In the genomic region with DNA sequence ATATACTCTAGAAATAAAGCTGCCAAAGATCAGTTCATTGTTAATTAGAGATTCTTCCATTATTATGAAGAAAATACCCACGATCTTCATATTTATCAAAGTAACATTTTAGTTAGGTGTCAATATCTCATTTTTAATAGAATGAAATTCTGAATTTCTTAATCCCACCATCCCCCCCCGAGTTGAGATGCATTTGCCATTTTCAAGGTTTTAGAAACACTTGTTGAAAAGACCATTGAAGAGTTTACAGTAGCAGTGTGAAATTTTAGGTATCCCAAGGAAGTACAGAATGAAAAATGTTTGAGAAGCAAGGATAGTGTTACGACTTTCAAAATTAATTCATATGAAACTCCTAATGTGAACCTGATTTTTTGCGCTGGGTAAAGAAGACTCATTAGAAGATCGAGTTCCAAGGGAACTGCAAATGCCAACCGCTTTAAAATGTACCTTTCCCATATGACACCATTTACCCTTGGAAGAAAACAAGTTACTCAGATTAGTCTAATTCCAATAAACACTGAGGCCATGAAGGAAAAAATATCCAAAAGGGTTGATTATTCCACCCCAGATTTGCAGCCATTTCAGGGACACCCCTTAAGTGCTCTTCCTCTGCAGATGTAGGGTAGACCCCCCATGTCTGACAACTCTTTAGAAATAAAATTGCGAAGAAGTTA, we compare ENCODE assay signal across 10 cellular contexts. TPM values are rescaled to one million over a fixed set of nuclear protein-coding genes. Genes with fewer than 3 reads are reported as not detected.
DNase-seq lines count a peak whose midpoint lies in the region; ATAC-seq and TF ChIP-seq lines count a peak whose summit lies in the region.
"Had no signal": no experiment of that assay in that cellular context is flagged by ENCODE, and none has a peak within 500 bp of the region (broad histone marks: within the 10 kb centered on the region; RNA-seq: fewer than 3 reads in every experiment).

No MANE protein-coding gene starts in this region.

- H3K9me3 Mint-ChIP-seq in CD8-positive, alpha-beta memory T cell = no peaks in the 10 kb centered on the region
- H3K9me3 Mint-ChIP-seq in activated naive CD8-positive, alpha-beta T cell treated with anti-CD3 and anti-CD28 coated beads, Interleukin-2, amount 50 U/mL, for 24 hours = no peaks in the 10 kb centered on the region
- no peaks in the 10 kb centered on the region for H3K9me3 Mint-ChIP-seq in neural progenitor cell

- H3K36me3 ChIP-seq in CD8-positive, alpha-beta memory T cell (ENCODE audit: insufficient read depth, low read length) = no peaks in the 10 kb centered on the region
- H3K36me3 ChIP-seq in HUES64 (ENCODE audit: insufficient read depth, low read length) (no peaks in the 10 kb centered on the region), neural progenitor cell (no peaks in the 10 kb centered on the region)

- TF ChIP-seq CTCF in neural progenitor cell (IDR thresholded peaks at IDR 0.05) = no peak

- CTCF ChIA-PET in CD8-positive, alpha-beta memory T cell (lab: Charles Lee) = interaction anchor here (1.0 to 2.9 kb wide), 8 partner anchors 51 to 133 kb away, joined by 4 to 9 read pairs (median 5); partner anchors contain the start of gene MIEN1

- no peak for DNase-seq in CD8-positive, alpha-beta memory T cell
- DNase-seq in activated naive CD8-positive, alpha-beta T cell treated with anti-CD3 and anti-CD28 coated beads, Interleukin-2, amount 50 U/mL, for 24 hours = no peak
- no peak for DNase-seq in neural progenitor cell (ENCODE audit: low spot score)
- DNase-seq in cerebellar nuclear complex (lab: John Stamatoyannopoulos, UW) = no peak
- no peak for DNase-seq in iPS-NIHi7 (ENCODE audit: extremely low spot score)
- DNase-seq in NCI-H2107 treated with DMSO at 0.1 percent for 48 hours (lab: John Stamatoyannopoulos, UW; ENCODE audit: unreplicated experiment) = no peak
- DNase-seq in epidermal melanocyte (ENCODE audit: insufficient read length, low spot score) = no peak

- H4K20me1 ChIP-seq in neural progenitor cell (ENCODE audit: low read depth) = peaks cover 9% of the 10 kb centered on the region

- H3K9ac ChIP-seq in HUES64 (ENCODE audit: low read depth, low read length) (no peak overlapping the region), neural progenitor cell (no peak overlapping the region)

- 82% methylated on average over 6 of the region's 7 CpGs for WGBS in HUES64

- H3K4me3 ChIP-seq in CD8-positive, alpha-beta memory T cell (ENCODE audit: low read length) = peak overlapping the region; percentile 86
- H3K4me3 ChIP-seq in HUES64 (ENCODE audit: low read length) (0 out of 2 replicates have a peak overlapping the region, but pooled peaks have one; percentile 29), neural progenitor cell (no peak overlapping the region)

- no peaks in the 10 kb centered on the region for H3K27me3 ChIP-seq in CD8-positive, alpha-beta memory T cell (ENCODE audit: insufficient read depth, low read length, poor library complexity, severe bottlenecking)
- H3K27me3 ChIP-seq in HUES64 (ENCODE audit: insufficient read depth, low read length) (peaks cover 79% of the 10 kb centered on the region), neural progenitor cell (peaks cover 82% of the 10 kb centered on the region)

- H3K27me3 Mint-ChIP-seq in CD8-positive, alpha-beta memory T cell = peaks cover 0 to 2% of the 10 kb centered on the region in 2 donors
- no peaks in the 10 kb centered on the region for H3K27me3 Mint-ChIP-seq in activated naive CD8-positive, alpha-beta T cell treated with anti-CD3 and anti-CD28 coated beads, Interleukin-2, amount 50 U/mL, for 24 hours
- peaks cover 38% of the 10 kb centered on the region for H3K27me3 Mint-ChIP-seq in neural progenitor cell (ENCODE audit: insufficient read depth, low read depth)

- H3K4me3 Mint-ChIP-seq in CD8-positive, alpha-beta memory T cell = peak overlapping the region; percentile 84 to 99 (median 93)
- H3K4me3 Mint-ChIP-seq in activated naive CD8-positive, alpha-beta T cell treated with anti-CD3 and anti-CD28 coated beads, Interleukin-2, amount 50 U/mL, for 24 hours = peak overlapping the region; percentile 88
- H3K4me3 Mint-ChIP-seq in neural progenitor cell = peak overlapping the region; percentile 38

- peaks cover 63 to 84% (median 68%) of the 10 kb centered on the region in 3 donors for H3K4me1 Mint-ChIP-seq in CD8-positive, alpha-beta memory T cell
- H3K4me1 Mint-ChIP-seq in activated naive CD8-positive, alpha-beta T cell treated with anti-CD3 and anti-CD28 coated beads, Interleukin-2, amount 50 U/mL, for 24 hours = peaks cover 66% of the 10 kb centered on the region
- H3K4me1 Mint-ChIP-seq in neural progenitor cell = peaks cover 8% of the 10 kb centered on the region

- peaks cover 0 to 27% (median 3%) of the 10 kb centered on the region in 3 donors for H3K36me3 Mint-ChIP-seq in CD8-positive, alpha-beta memory T cell
- peaks cover 27% of the 10 kb centered on the region for H3K36me3 Mint-ChIP-seq in activated naive CD8-positive, alpha-beta T cell treated with anti-CD3 and anti-CD28 coated beads, Interleukin-2, amount 50 U/mL, for 24 hours (ENCODE audit: low read depth)
- H3K36me3 Mint-ChIP-seq in neural progenitor cell = no peaks in the 10 kb centered on the region

- POLR2A ChIA-PET in CD8-positive, alpha-beta memory T cell (lab: Charles Lee) = interaction anchor here (0.7 to 2.9 kb wide), 3 partner anchors 49 to 108 kb away, joined by 3 to 14 read pairs (median 3); no protein-coding TSS in a partner anchor

- no peaks in the 10 kb centered on the region for H3K79me2 ChIP-seq in neural progenitor cell (ENCODE audit: low read depth)

- ATAC-seq in activated naive CD8-positive, alpha-beta T cell treated with anti-CD3 and anti-CD28 coated beads, Interleukin-2, amount 50 U/mL, for 24 hours = no peak

- H2AFZ ChIP-seq in neural progenitor cell (replicated peaks) = no peak overlapping the region

- H3K4me2 ChIP-seq in neural progenitor cell = no peak overlapping the region

- H3F3A ChIP-seq in neural progenitor cell (ENCODE audit: low read depth) = peaks cover 8% of the 10 kb centered on the region

- H3K4me1 ChIP-seq in CD8-positive, alpha-beta memory T cell (ENCODE audit: insufficient read depth, low read length) = peaks cover 51% of the 10 kb centered on the region
- H3K4me1 ChIP-seq in HUES64 (ENCODE audit: insufficient read depth, low read length) = 0 out of 2 replicates have a peak, but pooled peaks cover 3% of the 10 kb centered on the region
- H3K4me1 ChIP-seq in neural progenitor cell = no peaks in the 10 kb centered on the region

- H3K27ac ChIP-seq in CD8-positive, alpha-beta memory T cell (ENCODE audit: low read depth, low read length) = peak overlapping the region; percentile 95
- H3K27ac ChIP-seq in HUES64 (ENCODE audit: low read depth, low read length) (no peak overlapping the region), neural progenitor cell (no peak overlapping the region)

- H3K27ac Mint-ChIP-seq in CD8-positive, alpha-beta memory T cell = peak overlapping the region; percentile 96 to 99 (median 98)
- H3K27ac Mint-ChIP-seq in activated naive CD8-positive, alpha-beta T cell treated with anti-CD3 and anti-CD28 coated beads, Interleukin-2, amount 50 U/mL, for 24 hours = peak overlapping the region; percentile 96
- no peak overlapping the region for H3K27ac Mint-ChIP-seq in neural progenitor cell

- no peaks in the 10 kb centered on the region for H3K9me3 ChIP-seq in CD8-positive, alpha-beta memory T cell (ENCODE audit: low read length)
- H3K9me3 ChIP-seq in HUES64 (ENCODE audit: insufficient read depth, low read depth, low read length) = no peaks in the 10 kb centered on the region
- H3K9me3 ChIP-seq in neural progenitor cell (ENCODE audit: low read depth) = no peaks in the 10 kb centered on the region

RNA-seq across cellular contexts. Expression of gene IKZF3, which starts 0.7 kb away (rescaled TPM):
- total RNA-seq in CD8-positive, alpha-beta memory T cell = 100 to 1,000 TPM; 119 to 126 TPM
- 138 TPM for polyA plus RNA-seq in CD8-positive, alpha-beta memory T cell
- 0.15 TPM for polyA plus RNA-seq in HUES64 (2013, experiment 1 of 2)
- not detected for polyA plus RNA-seq in HUES64 (2013, experiment 2 of 2)
- under 0.01 TPM in 1 of 2 replicates, not detected in the other for total RNA-seq in neural progenitor cell (ENCODE audit: low replicate concordance)
- total RNA-seq: dermis microvascular lymphatic vessel endothelial cell, G401 had no signal

RNA-seq across cellular contexts. Expression of gene ZPBP2, which starts 4.6 kb away (rescaled TPM):
- total RNA-seq in CD8-positive, alpha-beta memory T cell = under 1 TPM; 0.58 to 0.74 TPM
- 0.09 TPM for polyA plus RNA-seq in CD8-positive, alpha-beta memory T cell
- not detected for polyA plus RNA-seq in HUES64 (2013, experiment 1 of 2)
- polyA plus RNA-seq in HUES64 (2013, experiment 2 of 2) = not detected
- total RNA-seq in neural progenitor cell (ENCODE audit: low replicate concordance) = not detected in 2 replicates
- total RNA-seq: dermis microvascular lymphatic vessel endothelial cell, G401 had no signal

RNA-seq across cellular contexts. Expression of gene GSDMB, which starts 55.1 kb away (rescaled TPM):
- total RNA-seq in CD8-positive, alpha-beta memory T cell = 10 to 100 TPM; 14.0 to 14.8 TPM
- 1.3 TPM for polyA plus RNA-seq in CD8-positive, alpha-beta memory T cell
- polyA plus RNA-seq in HUES64 (2013, experiment 1 of 2) = 3.9 TPM
- polyA plus RNA-seq in HUES64 (2013, experiment 2 of 2) = 4.7 TPM
- 15.2 and 20.2 TPM in 2 replicates for total RNA-seq in neural progenitor cell (ENCODE audit: low replicate concordance)

Comparison
In these comparisons a context has a peak if more than half of its experiments do, and no peak if none do; other contexts are left out.
1. H3K4me3 Mint-ChIP-seq: peak in every context shown above with its lines; median percentile 93 in CD8-positive, alpha-beta memory T cell; 88 in activated naive CD8-positive, alpha-beta T cell treated with anti-CD3 and anti-CD28 coated beads, Interleukin-2, amount 50 U/mL, for 24 hours; 38 in neural progenitor cell.
2. RNA of gene IKZF3, which starts 0.7 kb away (total RNA-seq): 119 to 126 TPM in CD8-positive, alpha-beta memory T cell; under 0.01 TPM in neural progenitor cell; every median in the first group is over 100 times any median in the second.